Comparison of ENCODE assay signal across 10 cellular contexts in the genomic region with DNA sequence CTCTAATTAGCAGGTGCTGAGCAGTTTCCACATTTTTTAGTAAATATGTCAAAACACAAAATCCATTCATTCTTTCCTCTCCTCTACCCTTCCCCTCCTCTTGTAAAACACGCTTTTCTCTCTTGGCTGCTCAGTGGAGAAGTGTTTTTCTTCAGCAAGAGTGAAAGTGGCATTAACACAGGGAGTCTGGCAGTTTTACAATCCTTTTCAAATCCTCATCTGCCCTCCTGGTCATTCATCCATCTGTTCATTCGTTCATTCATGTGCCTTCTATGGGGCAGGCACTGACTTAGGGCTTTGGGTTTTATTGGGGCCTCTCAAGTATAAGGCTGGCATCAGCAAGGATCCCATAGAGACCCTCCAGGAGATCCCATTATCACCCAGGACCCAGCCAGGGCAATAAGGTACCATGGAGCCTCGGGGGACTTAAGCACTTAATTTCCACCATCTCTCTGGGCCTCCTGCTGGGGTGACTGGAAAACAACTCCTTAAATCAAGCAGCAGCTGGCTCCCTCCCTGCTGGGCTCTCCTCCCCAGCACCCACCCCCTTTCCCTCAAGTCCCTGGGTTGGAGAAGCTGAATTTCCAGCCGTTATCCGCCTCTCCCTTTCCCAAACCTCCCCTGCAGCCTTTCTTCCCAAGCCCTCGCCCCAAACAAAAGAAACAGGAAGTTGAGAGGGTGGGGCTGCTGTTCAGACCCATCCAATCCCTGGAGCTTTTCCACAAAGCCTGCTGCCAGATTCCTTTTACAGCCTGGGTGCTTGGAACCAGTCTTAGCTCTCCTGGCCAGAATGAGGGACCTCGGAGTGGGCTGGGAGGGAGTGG. TPM values are rescaled to one million over a fixed set of nuclear protein-coding genes. Genes with fewer than 3 reads are reported as not detected.
DNase-seq lines count a peak whose midpoint lies in the region; FAIRE-seq and TF ChIP-seq lines count a peak whose summit lies in the region.
"Had no signal": no experiment of that assay in that cellular context is flagged by ENCODE, and none has a peak within 500 bp of the region (broad histone marks: within the 10 kb centered on the region; RNA-seq: fewer than 3 reads in every experiment).

No MANE protein-coding gene starts in this region.

- peaks cover 17% of the 10 kb centered on the region for H3K36me3 Mint-ChIP-seq in astrocyte (ENCODE audit: low read depth, unreplicated experiment)

- H3K27me3 Mint-ChIP-seq in astrocyte (ENCODE audit: low read depth, unreplicated experiment), result no peaks in the 10 kb centered on the region

- peak; percentile 9 for FAIRE-seq in astrocyte (lab: Jason Lieb, UNC)

- peak overlapping the region; percentile 40 for H2AFZ ChIP-seq in ACC112 (ENCODE audit: low read length, unreplicated experiment)
- H2AFZ ChIP-seq in astrocyte (ENCODE audit: low read depth, low read length), result peak overlapping the region; percentile 51

- no peaks in the 10 kb centered on the region for H3K36me3 ChIP-seq in ACC112 (ENCODE audit: insufficient read depth, low read length)
- H3K36me3 ChIP-seq in astrocyte (ENCODE audit: insufficient read depth, low read length), result no peaks in the 10 kb centered on the region
- H3K36me3 ChIP-seq: adrenal gland had no signal

- H3K9ac ChIP-seq in astrocyte (ENCODE audit: low read length), result peak overlapping the region; percentile 52

- H3K4me3 ChIP-seq in ACC112 (ENCODE audit: low read depth, low read length), result no peak overlapping the region
- H3K4me3 ChIP-seq in astrocyte (ENCODE audit: insufficient read depth, low read depth, low read length), result no peak overlapping the region
- 0 out of 2 replicates have a peak overlapping the region, but pooled peaks have one; percentile 20 for H3K4me3 ChIP-seq in iPS-18c (ENCODE audit: insufficient read depth, low read depth, low read length)
- H3K4me3 ChIP-seq: adrenal gland had no signal

- no peaks in the 10 kb centered on the region for H3K27me3 ChIP-seq in ACC112 (ENCODE audit: insufficient read depth, low read length)
- H3K27me3 ChIP-seq in astrocyte (ENCODE audit: insufficient read depth, low read length), result no peaks in the 10 kb centered on the region
- H3K27me3 ChIP-seq: adrenal gland had no signal

- H3K4me3 Mint-ChIP-seq in astrocyte (ENCODE audit: unreplicated experiment), result no peak overlapping the region
- H3K4me3 Mint-ChIP-seq: CD4-positive, CD25-positive, alpha-beta regulatory T cell had no signal

- H3K4me1 ChIP-seq in ACC112 (ENCODE audit: control insufficient read depth, insufficient read depth, low read length, unreplicated experiment), result peaks cover 40% of the 10 kb centered on the region
- H3K4me1 ChIP-seq in astrocyte (ENCODE audit: insufficient read depth, low read length), result peaks cover 24% of the 10 kb centered on the region
- H3K4me1 ChIP-seq: adrenal gland had no signal

- peak overlapping the region; percentile 75 for H3K4me2 ChIP-seq in astrocyte (ENCODE audit: low read length)

- peak overlapping the region; percentile 92 for H3K27ac Mint-ChIP-seq in astrocyte (ENCODE audit: unreplicated experiment)

- H3K27ac ChIP-seq in ACC112 (ENCODE audit: low read depth, low read length) (no peak overlapping the region; the same call in 1 of the 2 replicates), astrocyte (ENCODE audit: low read depth, low read length) (peak overlapping the region; percentile 19)

- H3K79me2 ChIP-seq in ACC112 (ENCODE audit: control insufficient read depth, insufficient read depth, low read length, unreplicated experiment) (peaks cover 15% of the 10 kb centered on the region), astrocyte (ENCODE audit: insufficient read depth, low read length) (no peaks in the 10 kb centered on the region)

- peaks cover 46% of the 10 kb centered on the region for H3K4me1 Mint-ChIP-seq in astrocyte (ENCODE audit: low read depth, unreplicated experiment)

- DNase-seq in NCI-H1105 (lab: John Stamatoyannopoulos, UW) (peak; percentile 73), astrocyte (ENCODE audit: low read depth) (peak; percentile 71), GF-D8 (lab: John Stamatoyannopoulos, UW) (no peak), GM20000 (ENCODE audit: low spot score) (no peak), LoVo (ENCODE audit: low spot score) (no peak), NOMO-1 treated with dmso at 0.1 percent for 144 hours (lab: John Stamatoyannopoulos, UW; ENCODE audit: unreplicated experiment) (no peak)
- DNase-seq: CD4-positive, CD25-positive, alpha-beta regulatory T cell had no signal

- no peaks in the 10 kb centered on the region for H3K9me3 ChIP-seq in astrocyte (ENCODE audit: insufficient read depth, low read depth, low read length)
- peaks cover 2% of the 10 kb centered on the region for H3K9me3 ChIP-seq in iPS-18c (ENCODE audit: control insufficient read depth, insufficient read depth, low read length)
- H3K9me3 ChIP-seq: adrenal gland had no signal

- no peak for TF ChIP-seq CTCF in astrocyte (IDR thresholded peaks at IDR 0.05; ENCODE audit: insufficient read depth, low read depth, low read length)
- no peak for TF ChIP-seq CTCF in GM20000 (IDR thresholded peaks at IDR 0.05; ENCODE audit: extremely low read depth, missing control alignments)

- H4K20me1 ChIP-seq in astrocyte (ENCODE audit: insufficient read depth, low read length), result no peaks in the 10 kb centered on the region

- H3K9me3 Mint-ChIP-seq in astrocyte (ENCODE audit: unreplicated experiment), result no peaks in the 10 kb centered on the region
- H3K9me3 Mint-ChIP-seq: CD4-positive, CD25-positive, alpha-beta regulatory T cell had no signal

RNA-seq across cellular contexts. Expression of a gene that starts 32.6 kb away (rescaled TPM):
- 28.1 and 42.8 TPM in 2 replicates for total RNA-seq in astrocyte
- total RNA-seq: CD4-positive, CD25-positive, alpha-beta regulatory T cell had no signal

Comparison
In these comparisons a context has a peak if more than half of its experiments do, and no peak if none do; other contexts are left out.
1. DNase-seq: peak in NCI-H1105 (single experiment) and astrocyte (single experiment); none in GF-D8 (single experiment), GM20000 (single experiment), LoVo (single experiment) and NOMO-1 treated with dmso at 0.1 percent for 144 hours (single experiment).